8 cellular contexts compared by ENCODE assay signal in the genomic region with DNA sequence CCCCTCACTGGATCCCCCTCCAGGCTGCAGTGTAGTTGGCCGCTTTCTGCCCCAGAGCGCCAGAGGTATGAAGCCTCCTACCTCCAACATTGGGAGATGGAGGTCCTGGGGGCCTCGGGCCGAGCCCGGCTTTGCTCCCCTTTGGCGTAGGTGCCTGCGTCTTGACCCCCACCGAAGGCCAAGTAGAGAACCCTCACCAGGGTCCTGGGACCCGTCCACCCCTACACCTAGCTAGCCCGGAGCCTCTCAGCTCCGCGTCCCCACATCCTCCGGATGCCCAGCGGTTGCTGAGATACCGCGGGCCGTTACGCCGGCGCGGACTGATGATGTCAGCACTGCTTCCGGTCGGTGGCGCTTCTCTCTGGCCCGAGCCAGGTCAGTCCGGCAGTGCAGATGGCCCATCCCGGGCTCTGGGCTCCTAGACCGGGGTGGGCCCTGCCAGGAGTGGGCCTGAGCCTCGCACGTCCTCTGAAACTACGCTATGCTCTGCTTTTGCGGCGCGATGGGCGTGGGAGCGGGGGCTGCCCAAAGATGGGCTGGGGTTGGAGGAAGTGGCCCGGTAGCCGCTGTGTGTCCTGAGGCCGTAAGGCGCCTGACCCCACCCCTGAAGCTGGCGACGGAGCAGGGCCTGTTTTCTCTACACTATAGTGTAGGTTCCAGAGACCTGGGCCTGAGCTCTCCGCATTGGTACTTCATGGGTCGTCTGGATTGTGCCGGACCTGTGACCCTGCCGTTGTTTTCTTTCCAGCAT. TPM values are rescaled to one million over a fixed set of nuclear protein-coding genes. Genes with fewer than 3 reads are reported as not detected.
A peak's percentile ranks its signal among the peaks of the same experiment; 100 is the strongest.
DNase-seq lines count a peak whose midpoint lies in the region; ATAC-seq, FAIRE-seq and TF ChIP-seq lines count a peak whose summit lies in the region.

A gene (minus strand): TSS at position 297 of the 751 bp plus-strand sequence. CDS start 1,871 bp downstream, outside the sequence.
A gene with protein sequence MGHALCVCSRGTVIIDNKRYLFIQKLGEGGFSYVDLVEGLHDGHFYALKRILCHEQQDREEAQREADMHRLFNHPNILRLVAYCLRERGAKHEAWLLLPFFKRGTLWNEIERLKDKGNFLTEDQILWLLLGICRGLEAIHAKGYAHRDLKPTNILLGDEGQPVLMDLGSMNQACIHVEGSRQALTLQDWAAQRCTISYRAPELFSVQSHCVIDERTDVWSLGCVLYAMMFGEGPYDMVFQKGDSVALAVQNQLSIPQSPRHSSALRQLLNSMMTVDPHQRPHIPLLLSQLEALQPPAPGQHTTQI (plus strand): TSS at position 332 of the 751 bp plus-strand sequence. CDS start 521 bp downstream, outside the sequence.

- ATAC-seq in GM19035 (IDR thresholded peaks at IDR 0.05; ENCODE audit: unreplicated experiment): peak; percentile 86
- ATAC-seq in HG03280 (IDR thresholded peaks at IDR 0.05; ENCODE audit: unreplicated experiment): peak; percentile 83
- peak; percentile 81 for ATAC-seq in HepG2

- peak within 1 kb of the TSS; percentile 90 for H3K4me2 ChIP-seq in HepG2 (ENCODE audit: low read depth, low read length)

- H3K36me3 ChIP-seq in BE2C: no peaks in the 10 kb centered on the region
- H3K36me3 ChIP-seq in HepG2 (replicated peaks in 1 of 2; ENCODE audit: control insufficient read depth in 1 of 2, insufficient read depth in 2 of 2, low read length in 2 of 2): peaks cover 1 to 13% of the 10 kb centered on the region in 2 experiments; a peak in 4 of 5 replicates

- FAIRE-seq in HepG2 (lab: Jason Lieb, UNC): peak; percentile 94

- intact Hi-C loops in activated CD4-positive, alpha-beta T cell treated with anti-CD3 and anti-CD28 coated beads, Interleukin-2, amount 10 ng/mL, durations not matched to agents 24 days and 14 days (cut with micrococcal nuclease): loop anchor here (1.0 to 2.0 kb wide), 5 partner anchors 8 to 351 kb away; a partner anchor contains a TSS
- intact Hi-C loops in HepG2 (cut with micrococcal nuclease; ENCODE audit: unreplicated experiment): loop anchor here (1.0 kb wide), 1 partner anchor 16 kb away; a partner anchor contains a TSS

- CTCF ChIA-PET in HepG2 (lab: Yijun Ruan, JAX; ENCODE audit: low intra/inter-chr PET ratio, low total read pairs): no interaction called here

- peak in 1 of 2 experiments; percentile 91; a peak in 2 of 4 replicates for TF ChIP-seq POLR2A in HepG2 (IDR thresholded peaks at IDR 0.05; ENCODE audit: insufficient read depth in 1 of 2, low read depth in 2 of 2, low read length in 2 of 2)

- H3K4me1 Mint-ChIP-seq in activated CD4-positive, alpha-beta T cell treated with anti-CD3 and anti-CD28 coated beads, Interleukin-2, amount 10 ng/mL, durations not matched to agents 24 days and 14 days: peaks cover 58% of the 10 kb centered on the region

- peak within 1 kb of the TSS; percentile 72 for H3K27ac ChIP-seq in HepG2 (ENCODE audit: extremely low read length, insufficient read depth, low read length)

- TSS peak; percentile 71 for BruUV-seq in HepG2 (replicated peaks; lab: Mats Ljungman, UMichigan)

- H2AFZ ChIP-seq in HepG2 (ENCODE audit: low read length): no peak within 1 kb of the TSS

- H3K27ac Mint-ChIP-seq in activated CD4-positive, alpha-beta T cell treated with anti-CD3 and anti-CD28 coated beads, Interleukin-2, amount 10 ng/mL, durations not matched to agents 24 days and 14 days: peak within 1 kb of the TSS; percentile 99

- no peak for TF ChIP-seq EP300 in HepG2 (IDR thresholded peaks at IDR 0.05; ENCODE audit: low read depth in 2 of 2, low read length in 2 of 2)
- no peak for TF ChIP-seq EP300 in HepG2 (CRISPR knock-in tag; IDR thresholded peaks at IDR 0.05; ENCODE audit: borderline replicate concordance)

- peak within 1 kb of the TSS; percentile 95 for H3K4me3 ChIP-seq in BE2C (ENCODE audit: low read depth, low read length)
- peak within 1 kb of the TSS; percentile 88 to 97 (median 93) for H3K4me3 ChIP-seq in HepG2 (replicated peaks in 1 of 3; ENCODE audit: insufficient read depth in 1 of 3, low read depth in 2 of 3, low read length in 3 of 3)

- TF ChIP-seq CTCF in BE2C (IDR thresholded peaks at IDR 0.05; ENCODE audit: low read depth, low read length) (no peak), HepG2 (CRISPR knock-in tag; IDR thresholded peaks at IDR 0.05) (no peak; the same call in 1 of the 2 replicates)

- peaks cover 35% of the 10 kb centered on the region for H3K36me3 Mint-ChIP-seq in activated CD4-positive, alpha-beta T cell treated with anti-CD3 and anti-CD28 coated beads, Interleukin-2, amount 10 ng/mL, durations not matched to agents 24 days and 14 days (ENCODE audit: low read depth)

- in situ Hi-C loops in HepG2 (cut with HindIII; ENCODE audit: extremely low pct_ligation_motif_present, low pct_unique_long_range_greater_than_20kb): no loop called here

- WGBS in HepG2 (ENCODE audit: low lambda C conversion rate): under 1% methylated on average over 21 of the region's 46 CpGs

- peaks cover 14% of the 10 kb centered on the region for H3K79me2 ChIP-seq in HepG2 (ENCODE audit: insufficient read depth, low read length)

- POLR2A ChIA-PET in HepG2 (lab: Yijun Ruan, JAX): interaction anchor here (0.6 to 3.2 kb wide), 28 partner anchors 9 to 463 kb away, joined by 3 to 69 read pairs (median 6); a partner anchor contains a TSS

- no peaks in the 10 kb centered on the region for H4K20me1 ChIP-seq in HepG2 (ENCODE audit: insufficient read depth, low read length)

- H3K4me1 ChIP-seq in BE2C (peaks cover 15% of the 10 kb centered on the region), HepG2 (ENCODE audit: insufficient read depth, low read length) (peaks cover 53% of the 10 kb centered on the region)

- peak; percentile 44 for TF ChIP-seq RAD21 in HepG2 (CRISPR knock-in tag; IDR thresholded peaks at IDR 0.05)

- peak within 1 kb of the TSS; percentile 80 for H3K4me3 Mint-ChIP-seq in activated CD4-positive, alpha-beta T cell treated with anti-CD3 and anti-CD28 coated beads, Interleukin-2, amount 10 ng/mL, durations not matched to agents 24 days and 14 days

- no peaks in the 10 kb centered on the region for H3K27me3 Mint-ChIP-seq in activated CD4-positive, alpha-beta T cell treated with anti-CD3 and anti-CD28 coated beads, Interleukin-2, amount 10 ng/mL, durations not matched to agents 24 days and 14 days

- peak within 1 kb of the TSS; percentile 90 for H3K9ac ChIP-seq in HepG2 (ENCODE audit: insufficient read depth, low read depth, low read length)

- H3K27me3 ChIP-seq in BE2C: no peaks in the 10 kb centered on the region
- H3K27me3 ChIP-seq in HepG2 (ENCODE audit: control insufficient read depth in 1 of 2, insufficient read depth in 2 of 2, low read length in 2 of 2): no peaks in the 10 kb centered on the region; a peak in 1 of 5 replicates

- H3K9me3 ChIP-seq in BE2C (no peaks in the 10 kb centered on the region), HepG2 (ENCODE audit: low read length) (no peaks in the 10 kb centered on the region)

- no peaks in the 10 kb centered on the region for H3K9me3 Mint-ChIP-seq in activated CD4-positive, alpha-beta T cell treated with anti-CD3 and anti-CD28 coated beads, Interleukin-2, amount 10 ng/mL, durations not matched to agents 24 days and 14 days

- DNase-seq in BE2C (peak; percentile 94), NCI-H524 (lab: John Stamatoyannopoulos, UW) (peak; percentile 59 to 85), dedifferentiated amniotic fluid mesenchymal stem cell (ENCODE audit: extremely low spot score) (peak; percentile 93), HepG2 (ENCODE audit: low spot score) (peak; percentile 89)
- DNase-seq in activated CD4-positive, alpha-beta T cell treated with anti-CD3 and anti-CD28 coated beads, Interleukin-2, amount 10 ng/mL, durations not matched to agents 24 days and 14 days: peak; percentile 98
- DNase-seq in stimulated activated CD4-positive, alpha-beta T cell treated with anti-CD3 and anti-CD28 coated beads, Interleukin-2, amount 100 ng/mL, for 4 hours (ENCODE audit: low read depth): peak; percentile 76

RNA-seq across cellular contexts. Expression of the first gene that starts in this region (rescaled TPM):
- polyA plus RNA-seq in BE2C (2012; ENCODE audit: insufficient read depth, insufficient read length, low read depth): 9.1 TPM
- 4.6 and 4.9 TPM in 2 replicates for total RNA-seq in activated CD4-positive, alpha-beta T cell treated with anti-CD3 and anti-CD28 coated beads, Interleukin-2, amount 10 ng/mL, durations not matched to agents 24 days and 14 days
- 2.7 and 6.8 TPM in 2 replicates for total RNA-seq in HepG2 (2016; rRNA removed; fragmentation: Illumina TruSeq; extraction: Trizol)
- total RNA-seq in HepG2 (2016; cell fraction: cytosol; rRNA removed; fragmentation: Illumina TruSeq; extraction: Trizol; ENCODE audit: low read depth): 1.8 and 3.4 TPM in 2 replicates
- 2.6 and 6.8 TPM in 2 replicates for total RNA-seq in HepG2 (2016; cell fraction: insoluble cytoplasmic fraction; rRNA removed; fragmentation: Illumina TruSeq; extraction: Trizol)
- total RNA-seq in HepG2 (2016; cell fraction: membrane; rRNA removed; fragmentation: Illumina TruSeq; extraction: Trizol): 4.9 and 6.4 TPM in 2 replicates
- 5.0 and 7.5 TPM in 2 replicates for total RNA-seq in HepG2 (2016; cell fraction: nucleus; rRNA removed; fragmentation: Illumina TruSeq; extraction: Trizol)
- polyA plus RNA-seq in HepG2 (2011; rRNA removed): 6.2 and 7.3 TPM in 2 replicates
- 5.5 and 6.3 TPM in 2 replicates for polyA plus RNA-seq in HepG2 (2011; cell fraction: cytosol; rRNA removed)
- polyA plus RNA-seq in HepG2 (2011; cell fraction: nucleus; rRNA removed): 6.0 and 6.8 TPM in 2 replicates
- 3.7 and 4.4 TPM in 2 replicates for polyA plus RNA-seq in HepG2 (2012)
- polyA plus RNA-seq in HepG2 (2016; cell fraction: cytosol; fragmentation: Illumina TruSeq; extraction: Trizol; ENCODE audit: low read depth): 1.5 and 2.7 TPM in 2 replicates
- 2.3 and 3.0 TPM in 2 replicates for polyA plus RNA-seq in HepG2 (2016; cell fraction: insoluble cytoplasmic fraction; fragmentation: Illumina TruSeq; extraction: Trizol; ENCODE audit: low read depth)
- 3.5 and 4.0 TPM in 2 replicates for polyA plus RNA-seq in HepG2 (2016; cell fraction: membrane; fragmentation: Illumina TruSeq; extraction: Trizol; ENCODE audit: low read depth)
- polyA plus RNA-seq in HepG2 (2016; cell fraction: nucleus; fragmentation: Illumina TruSeq; extraction: Trizol; ENCODE audit: insufficient read depth, low read depth): 9.0 and 11.6 TPM in 2 replicates
- polyA minus RNA-seq in HepG2 (2011; rRNA and poly(A)+ RNA removed; ENCODE audit: low replicate concordance): 5.1 and 6.4 TPM in 2 replicates
- polyA minus RNA-seq in HepG2 (2011; cell fraction: cytosol; rRNA and poly(A)+ RNA removed): 1.7 and 2.6 TPM in 2 replicates
- polyA minus RNA-seq in HepG2 (2011; cell fraction: nucleus; rRNA and poly(A)+ RNA removed): 6.1 and 6.7 TPM in 2 replicates

RNA-seq across cellular contexts. Expression of the second gene that starts in this region (rescaled TPM):
- polyA plus RNA-seq in BE2C (2012; ENCODE audit: insufficient read depth, insufficient read length, low read depth): 130 TPM
- 29.1 and 31.7 TPM in 2 replicates for total RNA-seq in activated CD4-positive, alpha-beta T cell treated with anti-CD3 and anti-CD28 coated beads, Interleukin-2, amount 10 ng/mL, durations not matched to agents 24 days and 14 days
- total RNA-seq in HepG2 (2016; rRNA removed; fragmentation: Illumina TruSeq; extraction: Trizol): 27.0 and 28.0 TPM in 2 replicates
- 31.9 and 35.5 TPM in 2 replicates for total RNA-seq in HepG2 (2016; cell fraction: cytosol; rRNA removed; fragmentation: Illumina TruSeq; extraction: Trizol; ENCODE audit: low read depth)
- total RNA-seq in HepG2 (2016; cell fraction: insoluble cytoplasmic fraction; rRNA removed; fragmentation: Illumina TruSeq; extraction: Trizol): 21.9 and 24.8 TPM in 2 replicates
- total RNA-seq in HepG2 (2016; cell fraction: membrane; rRNA removed; fragmentation: Illumina TruSeq; extraction: Trizol): 61.2 and 65.9 TPM in 2 replicates
- 19.2 and 22.9 TPM in 2 replicates for total RNA-seq in HepG2 (2016; cell fraction: nucleus; rRNA removed; fragmentation: Illumina TruSeq; extraction: Trizol)
- 50.9 and 60.5 TPM in 2 replicates for polyA plus RNA-seq in HepG2 (2011; rRNA removed)
- polyA plus RNA-seq in HepG2 (2011; cell fraction: cytosol; rRNA removed): 56.2 and 60.4 TPM in 2 replicates
- 80.4 and 87.0 TPM in 2 replicates for polyA plus RNA-seq in HepG2 (2011; cell fraction: nucleus; rRNA removed)
- 25.9 and 27.6 TPM in 2 replicates for polyA plus RNA-seq in HepG2 (2012)
- 43.0 and 56.8 TPM in 2 replicates for polyA plus RNA-seq in HepG2 (2016; cell fraction: cytosol; fragmentation: Illumina TruSeq; extraction: Trizol; ENCODE audit: low read depth)
- 23.1 and 28.9 TPM in 2 replicates for polyA plus RNA-seq in HepG2 (2016; cell fraction: insoluble cytoplasmic fraction; fragmentation: Illumina TruSeq; extraction: Trizol; ENCODE audit: low read depth)
- polyA plus RNA-seq in HepG2 (2016; cell fraction: membrane; fragmentation: Illumina TruSeq; extraction: Trizol; ENCODE audit: low read depth): 54.8 and 59.8 TPM in 2 replicates
- 35.1 and 36.1 TPM in 2 replicates for polyA plus RNA-seq in HepG2 (2016; cell fraction: nucleus; fragmentation: Illumina TruSeq; extraction: Trizol; ENCODE audit: insufficient read depth, low read depth)
- 37.1 and 63.8 TPM in 2 replicates for polyA minus RNA-seq in HepG2 (2011; rRNA and poly(A)+ RNA removed; ENCODE audit: low replicate concordance)
- 12.2 and 18.8 TPM in 2 replicates for polyA minus RNA-seq in HepG2 (2011; cell fraction: cytosol; rRNA and poly(A)+ RNA removed)
- polyA minus RNA-seq in HepG2 (2011; cell fraction: nucleus; rRNA and poly(A)+ RNA removed): 36.2 and 47.5 TPM in 2 replicates

Comparison
In these comparisons a context has a peak if more than half of its experiments do, and no peak if none do; other contexts are left out.
1. Peak in every context shown above with its lines: DNase-seq, ATAC-seq, H3K4me3 ChIP-seq and H3K27ac ChIP-seq.